ENCODE assay signal across 1 cellular context in genomic region chr17:75404739-75405364, GRCh38.
TF ChIP-seq lines count a peak whose summit lies in the region.

No MANE protein-coding gene starts in this region.

TF ChIP-seq in HepG2, 621 proteins besides CTCF, POLR2A, EP300 and RAD21 (continued from another document and continues in another):
- TF ChIP-seq RNF219 (CRISPR knock-in tag; IDR thresholded peaks at IDR 0.05) (no peak; the same call in 1 of the 2 replicates), ZBTB40 (IDR thresholded peaks at IDR 0.05) (no peak), ZBTB40 (CRISPR knock-in tag; IDR thresholded peaks at IDR 0.05) (0 out of 2 replicates have a peak, but pooled peaks have one; percentile 37), TGIF2 (CRISPR knock-in tag; IDR thresholded peaks at IDR 0.05) (no peak), ZNF12 (CRISPR knock-in tag; IDR thresholded peaks at IDR 0.05) (no peak), ZNF292 (CRISPR knock-in tag; IDR thresholded peaks at IDR 0.05; ENCODE audit: borderline replicate concordance, low read depth) (no peak), RXRB (CRISPR knock-in tag; IDR thresholded peaks at IDR 0.05; ENCODE audit: borderline replicate concordance) (no peak), SRF (IDR thresholded peaks at IDR 0.05; ENCODE audit: low read depth, low read length) (no peak), NPAS2 (CRISPR knock-in tag; IDR thresholded peaks at IDR 0.05; ENCODE audit: borderline replicate concordance) (no peak), THYN1 (CRISPR knock-in tag; IDR thresholded peaks at IDR 0.05; ENCODE audit: borderline replicate concordance, low read depth) (no peak), MLX (CRISPR knock-in tag; IDR thresholded peaks at IDR 0.05) (no peak), THAP8 (CRISPR knock-in tag; IDR thresholded peaks at IDR 0.05; ENCODE audit: borderline replicate concordance) (0 out of 2 replicates have a peak, but pooled peaks have one; percentile 22), PRDM4 (CRISPR knock-in tag; IDR thresholded peaks at IDR 0.05; ENCODE audit: borderline replicate concordance) (no peak), ZNF124 (CRISPR knock-in tag; IDR thresholded peaks at IDR 0.05) (no peak), IKZF5 (CRISPR knock-in tag; IDR thresholded peaks at IDR 0.05) (no peak), GRHL1 (CRISPR knock-in tag; conservative IDR thresholded peaks at IDR 0.05) (no peak), ARID5B (CRISPR knock-in tag; IDR thresholded peaks at IDR 0.05) (no peak), ZNF800 (CRISPR knock-in tag; IDR thresholded peaks at IDR 0.05) (no peak), ZSCAN21 (CRISPR knock-in tag; IDR thresholded peaks at IDR 0.05; ENCODE audit: borderline replicate concordance) (no peak)
